Comparison of ENCODE assay signal across 8 cellular contexts in genomic region chr2:203327582-203327917, GRCh38. TPM values are rescaled to one million over a fixed set of nuclear protein-coding genes. Genes with fewer than 3 reads are reported as not detected.
DNase-seq lines count a peak whose midpoint lies in the region; ATAC-seq and TF ChIP-seq lines count a peak whose summit lies in the region.

No MANE protein-coding gene starts in this region.

- TF ChIP-seq CTCF in PC-9 (conservative IDR thresholded peaks at IDR 0.05) (no peak), endodermal cell (conservative IDR thresholded peaks at IDR 0.05) (no peak), nephron (IDR thresholded peaks at IDR 0.05; ENCODE audit: unreplicated experiment in 3 of 3) (no peak), GM20000 (IDR thresholded peaks at IDR 0.05; ENCODE audit: extremely low read depth, missing control alignments) (no peak)

- H3K4me3 Mint-ChIP-seq in endodermal cell, result peak overlapping the region; percentile 73
- H3K4me3 Mint-ChIP-seq in nephron, result peak overlapping the region; percentile 93 to 94 (median 93)

- DNase-seq in Right ventricle myocardium inferior (ENCODE audit: missing footprints) (no peak), cardiac septum (ENCODE audit: low spot score) (no peak), PC-9 (no peak), endodermal cell (no peak), GM20000 (ENCODE audit: low spot score) (no peak)

- WGBS in endodermal cell (ENCODE audit: insufficient coverage in 1 of 2, insufficient read length in 1 of 2), 2 experiments, result 7 to 12% methylated on average over 6 to 7 of the region's 7 CpGs

- CTCF ChIA-PET in PC-9 (lab: Charles Lee), result no interaction called here

- 0 out of 2 replicates have a peak, but pooled peaks cover 7% of the 10 kb centered on the region for H3F3A ChIP-seq in PC-9 (ENCODE audit: insufficient read depth, low read depth)

- intact Hi-C loops in Right ventricle myocardium inferior (cut with DNase I) (loop anchor here (5.0 kb wide), 3 partner anchors 85 to 205 kb away; no protein-coding TSS in a partner anchor), cardiac septum (cut with DNase I) (loop anchor here (5.0 kb wide), 1 partner anchor 90 kb away; the partner anchor contains the start of gene CYP20A1), PC-9 (cut with micrococcal nuclease; ENCODE audit: unreplicated experiment) (no loop called here)

- no peaks in the 10 kb centered on the region for H3K36me3 Mint-ChIP-seq in endodermal cell (ENCODE audit: low read depth)
- peaks cover 4% of the 10 kb centered on the region for H3K36me3 Mint-ChIP-seq in nephron (ENCODE audit: low read depth)

- H3K4me1 ChIP-seq in PC-9 (replicated peaks; ENCODE audit: insufficient read depth) (peaks cover 17% of the 10 kb centered on the region), endodermal cell (ENCODE audit: control insufficient read depth, insufficient read depth, low read length) (no peaks in the 10 kb centered on the region)

- peaks cover 43% of the 10 kb centered on the region for H3K79me2 ChIP-seq in PC-9 (ENCODE audit: low read depth)

- H2AFZ ChIP-seq in PC-9, result peak overlapping the region; percentile 94

- POLR2A ChIA-PET in PC-9 (lab: Charles Lee; ENCODE audit: unreplicated experiment), result no interaction called here

- H3K27ac Mint-ChIP-seq in endodermal cell (peak overlapping the region; percentile 99), nephron (peak overlapping the region; percentile 93 to 99 (median 98))

- ATAC-seq in Right ventricle myocardium inferior, result peak; percentile 2
- ATAC-seq in GM21381 (IDR thresholded peaks at IDR 0.05; ENCODE audit: unreplicated experiment), result no peak
- no peak for ATAC-seq in HG03439 (IDR thresholded peaks at IDR 0.05; ENCODE audit: unreplicated experiment)

- H3K9ac ChIP-seq in endodermal cell (ENCODE audit: extremely low read depth, low read length, poor library complexity, severe bottlenecking), result peak overlapping the region; percentile 97

- H3K9me3 ChIP-seq in PC-9 (ENCODE audit: insufficient read depth, low read depth) (no peaks in the 10 kb centered on the region), endodermal cell (ENCODE audit: control insufficient read depth, low read length) (no peaks in the 10 kb centered on the region)

- no TSS peak for BruUV-seq in PC-9 (replicated peaks; lab: Mats Ljungman, UMichigan)

- H3K9me2 ChIP-seq in PC-9 (ENCODE audit: insufficient read depth), result no peaks in the 10 kb centered on the region

- H3K27me3 ChIP-seq in PC-9 (ENCODE audit: insufficient read depth, low read depth) (no peaks in the 10 kb centered on the region), endodermal cell (ENCODE audit: control insufficient read depth, insufficient read depth, low read length, poor library complexity, severe bottlenecking) (no peaks in the 10 kb centered on the region)

- H3K4me1 Mint-ChIP-seq in endodermal cell, result peaks cover 10% of the 10 kb centered on the region
- H3K4me1 Mint-ChIP-seq in nephron, result peaks cover 28% of the 10 kb centered on the region

- H3K9me3 Mint-ChIP-seq in endodermal cell, result no peaks in the 10 kb centered on the region
- no peaks in the 10 kb centered on the region for H3K9me3 Mint-ChIP-seq in nephron

- H3K36me3 ChIP-seq in PC-9 (ENCODE audit: low read depth), result no peaks in the 10 kb centered on the region
- no peaks in the 10 kb centered on the region for H3K36me3 ChIP-seq in endodermal cell (ENCODE audit: control insufficient read depth, insufficient read depth, low read length)

- no peaks in the 10 kb centered on the region for H3K27me3 Mint-ChIP-seq in endodermal cell (ENCODE audit: insufficient read depth)
- no peaks in the 10 kb centered on the region for H3K27me3 Mint-ChIP-seq in nephron (ENCODE audit: low read depth)

- H3K4me2 ChIP-seq in PC-9, result peak overlapping the region; percentile 75

- H3K27ac ChIP-seq in PC-9 (no peak overlapping the region), endodermal cell (ENCODE audit: low read depth, low read length) (peak overlapping the region; percentile 98)

- H3K4me3 ChIP-seq in PC-9 (peak overlapping the region; percentile 78), endodermal cell (ENCODE audit: low read length) (peak overlapping the region; percentile 83)

- no peaks in the 10 kb centered on the region for H4K20me1 ChIP-seq in PC-9 (ENCODE audit: insufficient read depth)

RNA-seq across cellular contexts. Expression of gene ABI2, which starts 0.6 kb away (rescaled TPM):
- total RNA-seq in Right ventricle myocardium inferior, result 43.5 TPM
- 91.7 TPM for total RNA-seq in cardiac septum
- 31.8 and 54.3 TPM in 2 replicates for total RNA-seq in PC-9 (2021)
- total RNA-seq in endodermal cell, result 100 to 1,000 TPM; 115 to 139 TPM
- 145 TPM for polyA plus RNA-seq in endodermal cell (2013, experiment 1 of 2)
- polyA plus RNA-seq in endodermal cell (2013, experiment 2 of 2), result 143 TPM
